23 cellular contexts compared by ENCODE assay signal in the genomic region with DNA sequence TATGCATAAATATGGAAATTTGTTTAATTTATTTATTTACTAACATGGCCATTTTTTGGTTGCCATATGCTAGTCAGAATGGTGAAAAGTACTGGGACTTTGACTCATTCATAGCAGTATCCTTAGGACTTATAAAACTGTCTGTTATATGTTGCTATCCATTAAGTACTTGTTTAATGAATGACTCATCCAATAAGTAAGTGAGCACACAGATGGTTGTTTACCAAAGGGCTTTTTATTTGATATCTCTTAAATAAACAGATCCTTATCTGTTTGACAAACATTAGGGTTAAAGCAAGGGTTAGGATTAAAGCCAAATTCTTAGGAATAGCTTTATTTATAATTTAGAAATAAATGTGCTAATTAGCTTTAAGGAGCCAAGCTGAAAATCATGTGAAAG.
DNase-seq lines count a peak whose midpoint lies in the region; ATAC-seq, FAIRE-seq and TF ChIP-seq lines count a peak whose summit lies in the region.
"Had no signal": no experiment of that assay in that cellular context is flagged by ENCODE, and none has a peak within 500 bp of the region (broad histone marks: within the 10 kb centered on the region; RNA-seq: fewer than 3 reads in every experiment).

No MANE protein-coding gene starts in this region.

- H2BK5ac ChIP-seq in mesenchymal stem cell (ENCODE audit: low read depth, low read length, poor library complexity, severe bottlenecking) = no peak overlapping the region

- no peak overlapping the region for H3K18ac ChIP-seq in mesenchymal stem cell (ENCODE audit: low read depth in 1 of 2, low read length in 2 of 2)

- no peak for TF ChIP-seq POLR2A in adrenal gland (IDR thresholded peaks at IDR 0.05)

- H2AK5ac ChIP-seq in mesenchymal stem cell (ENCODE audit: low read length, severe bottlenecking) = no peak overlapping the region

- no peak overlapping the region for H3K9ac ChIP-seq in mesenchymal stem cell (ENCODE audit: low read length)

- H3K27ac ChIP-seq in mesenchymal stem cell (ENCODE audit: low read length, poor library complexity, severe bottlenecking) = no peak overlapping the region
- no peak overlapping the region for H3K27ac ChIP-seq in adrenal gland
- H3K27ac ChIP-seq: lower lobe of right lung, skin epidermis had no signal

- no peak overlapping the region for H3K4ac ChIP-seq in mesenchymal stem cell (ENCODE audit: low read depth in 1 of 2, low read length in 2 of 2)

- H3K27me3 ChIP-seq in mesenchymal stem cell (ENCODE audit: control insufficient read depth in 1 of 2, insufficient read depth in 1 of 2, low read length in 2 of 2) = no peaks in the 10 kb centered on the region
- no peaks in the 10 kb centered on the region for H3K27me3 ChIP-seq in adrenal gland

- FAIRE-seq in endometrium (lab: Jason Lieb, UNC) = peak; percentile 96
- FAIRE-seq: A204.1, kidney had no signal

- TF ChIP-seq CTCF in adrenal gland (IDR thresholded peaks at IDR 0.05) = no peak

- H3K4me3 ChIP-seq in mesenchymal stem cell (ENCODE audit: insufficient read depth in 1 of 2, low read depth in 1 of 2, low read length in 2 of 2) = no peak overlapping the region
- H3K4me3 ChIP-seq in adrenal gland = no peak overlapping the region
- H3K4me3 ChIP-seq: lower lobe of right lung, skin epidermis had no signal

- H3K9me3 ChIP-seq in mesenchymal stem cell (ENCODE audit: control insufficient read depth, low read length) = no peaks in the 10 kb centered on the region
- no peaks in the 10 kb centered on the region for H3K9me3 ChIP-seq in adrenal gland (replicated peaks in 1 of 3)
- H3K9me3 ChIP-seq: lower lobe of right lung had no signal

- no peak overlapping the region for H3K23ac ChIP-seq in mesenchymal stem cell (ENCODE audit: low read length in 2 of 2)

- intact Hi-C loops in adrenal gland (cut with DNase I) = no loop called here

- no peak overlapping the region for H3K14ac ChIP-seq in mesenchymal stem cell (ENCODE audit: low read length in 2 of 2)

- peak; percentile 53 for DNase-seq in SIG-M5 treated with dmso at 0.1 percent for 504 hours (lab: John Stamatoyannopoulos, UW; ENCODE audit: unreplicated experiment)
- DNase-seq in SIG-M5 (lab: John Stamatoyannopoulos, UW) = no peak
- peak; percentile 12 for DNase-seq in NCI-H69 (lab: John Stamatoyannopoulos, UW)
- DNase-seq in mesenchymal stem cell = peak; percentile 17
- DNase-seq in NCI-H2107 treated with DMSO at 0.1 percent for 48 hours (lab: John Stamatoyannopoulos, UW; ENCODE audit: unreplicated experiment) = no peak
- no peak for DNase-seq in adrenal gland
- DNase-seq: activated CD4-positive, alpha-beta T cell treated with anti-CD3 and anti-CD28 coated beads for 48 hours; activated gamma-delta T cell treated with Interleukin-2 at 50 U/mL for 16 hours; activated T-cell treated with anti-CD3 and anti-CD28 coated beads, Interleukin-2, amount 50 U/mL, for 24 hours; CD8-positive, alpha-beta T cell; central memory CD4-positive, alpha-beta T cell; DMS79 treated with DMSO at 0.1 percent for 48 hours; kidney; lower lobe of right lung; MV-4-11; NCI-H146; NCI-H524; trophoblast cell had no signal

- H4K91ac ChIP-seq in mesenchymal stem cell (ENCODE audit: low read length) = no peak overlapping the region

- H3K36me3 ChIP-seq in mesenchymal stem cell (ENCODE audit: control insufficient read depth in 1 of 2, insufficient read depth in 2 of 2, low read depth in 1 of 2, low read length in 2 of 2) (no peaks in the 10 kb centered on the region), adrenal gland (replicated peaks in 1 of 2) (no peaks in the 10 kb centered on the region)
- H3K36me3 ChIP-seq: lower lobe of right lung had no signal

- no peak overlapping the region for H2BK12ac ChIP-seq in mesenchymal stem cell (ENCODE audit: low read length in 2 of 2)

- H2BK120ac ChIP-seq in mesenchymal stem cell (ENCODE audit: low read depth, low read length) = no peak overlapping the region

- H3K4me1 ChIP-seq in mesenchymal stem cell (ENCODE audit: control insufficient read depth, insufficient read depth, low read depth, low read length) (no peaks in the 10 kb centered on the region), adrenal gland (replicated peaks in 1 of 2) (no peaks in the 10 kb centered on the region)
- H3K4me1 ChIP-seq: lower lobe of right lung had no signal

- H2AFZ ChIP-seq in mesenchymal stem cell (ENCODE audit: low read depth, low read length) = no peak overlapping the region

- H4K8ac ChIP-seq in mesenchymal stem cell (ENCODE audit: low read length) = no peak overlapping the region

- H3K4me2 ChIP-seq in mesenchymal stem cell (ENCODE audit: low read length, poor library complexity, severe bottlenecking) = no peak overlapping the region

- no peaks in the 10 kb centered on the region for H3K79me1 ChIP-seq in mesenchymal stem cell (replicated peaks; ENCODE audit: low read length, poor library complexity, severe bottlenecking)

- H2BK15ac ChIP-seq in mesenchymal stem cell (ENCODE audit: low read depth, poor library complexity, severe bottlenecking) = no peak overlapping the region

- no peak for ATAC-seq in HG03354 (IDR thresholded peaks at IDR 0.05; ENCODE audit: poor library complexity, severe bottlenecking, unreplicated experiment)
- ATAC-seq: CD8-positive, alpha-beta T cell; lower lobe of right lung; SK-N-SH treated with all-trans-retinoic acid at 6 μM for 48 hours had no signal

Comparison
In these comparisons a context has a peak if more than half of its experiments do, and no peak if none do; other contexts are left out.
1. DNase-seq: peak in SIG-M5 treated with dmso at 0.1 percent for 504 hours (single experiment), NCI-H69 (single experiment) and mesenchymal stem cell (single experiment); none in SIG-M5 (single experiment), NCI-H2107 treated with DMSO at 0.1 percent for 48 hours (single experiment) and adrenal gland (0 of 7).